2 cellular contexts compared by ENCODE assay signal in the genomic region with DNA sequence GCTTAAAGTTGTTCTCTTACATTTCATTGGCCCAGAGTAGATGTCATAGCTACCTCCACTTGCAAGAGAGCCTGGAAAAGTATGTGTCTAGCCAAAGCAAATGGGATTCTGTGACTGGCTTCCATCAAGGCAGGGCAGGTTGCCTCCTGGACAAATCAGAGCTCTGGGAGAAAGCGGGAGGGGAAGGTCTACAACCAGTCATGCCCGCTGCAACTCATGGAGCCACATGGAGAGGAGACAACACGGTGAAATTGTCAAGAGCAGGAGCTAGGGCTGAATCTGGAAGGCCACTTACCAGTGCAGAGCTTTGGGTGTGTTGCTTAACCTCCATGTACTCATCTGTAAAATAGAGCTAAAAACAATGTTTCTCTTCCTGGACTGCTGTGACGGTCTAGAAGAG.
TF ChIP-seq lines count a peak whose summit lies in the region.

No MANE protein-coding gene starts in this region.

TF ChIP-seq in HepG2, 621 proteins besides CTCF, POLR2A, EP300 and RAD21:
- TF ChIP-seq HNF4A (CRISPR knock-in tag; IDR thresholded peaks at IDR 0.05) (no peak), IRF2 (CRISPR knock-in tag; IDR thresholded peaks at IDR 0.05) (no peak), TEAD3 (CRISPR knock-in tag; optimal IDR thresholded peaks at IDR 0.05; ENCODE audit: borderline replicate concordance) (peak; percentile 13)
- TF ChIP-seq, protein P1, sequence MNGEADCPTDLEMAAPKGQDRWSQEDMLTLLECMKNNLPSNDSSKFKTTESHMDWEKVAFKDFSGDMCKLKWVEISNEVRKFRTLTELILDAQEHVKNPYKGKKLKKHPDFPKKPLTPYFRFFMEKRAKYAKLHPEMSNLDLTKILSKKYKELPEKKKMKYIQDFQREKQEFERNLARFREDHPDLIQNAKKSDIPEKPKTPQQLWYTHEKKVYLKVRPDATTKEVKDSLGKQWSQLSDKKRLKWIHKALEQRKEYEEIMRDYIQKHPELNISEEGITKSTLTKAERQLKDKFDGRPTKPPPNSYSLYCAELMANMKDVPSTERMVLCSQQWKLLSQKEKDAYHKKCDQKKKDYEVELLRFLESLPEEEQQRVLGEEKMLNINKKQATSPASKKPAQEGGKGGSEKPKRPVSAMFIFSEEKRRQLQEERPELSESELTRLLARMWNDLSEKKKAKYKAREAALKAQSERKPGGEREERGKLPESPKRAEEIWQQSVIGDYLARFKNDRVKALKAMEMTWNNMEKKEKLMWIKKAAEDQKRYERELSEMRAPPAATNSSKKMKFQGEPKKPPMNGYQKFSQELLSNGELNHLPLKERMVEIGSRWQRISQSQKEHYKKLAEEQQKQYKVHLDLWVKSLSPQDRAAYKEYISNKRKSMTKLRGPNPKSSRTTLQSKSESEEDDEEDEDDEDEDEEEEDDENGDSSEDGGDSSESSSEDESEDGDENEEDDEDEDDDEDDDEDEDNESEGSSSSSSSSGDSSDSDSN (CRISPR knock-in tag; IDR thresholded peaks at IDR 0.05) = no peak

TF ChIP-seq in H1, 55 proteins besides CTCF, POLR2A, EP300 and RAD21:
- TF ChIP-seq MAFK (IDR thresholded peaks at IDR 0.05; ENCODE audit: low read depth, low read length) = no peak
- TF ChIP-seq, protein P2, sequence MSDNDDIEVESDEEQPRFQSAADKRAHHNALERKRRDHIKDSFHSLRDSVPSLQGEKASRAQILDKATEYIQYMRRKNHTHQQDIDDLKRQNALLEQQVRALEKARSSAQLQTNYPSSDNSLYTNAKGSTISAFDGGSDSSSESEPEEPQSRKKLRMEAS (IDR thresholded peaks at IDR 0.05) = peak; percentile 50; the same call in 1 of the 2 replicates
- TF ChIP-seq NRF1 (IDR thresholded peaks at IDR 0.05; ENCODE audit: low read depth, low read length) = no peak
- no peak for TF ChIP-seq RXRA (IDR thresholded peaks at IDR 0.05; ENCODE audit: insufficient read depth, low read depth, low read length)
- TF ChIP-seq SUZ12 (IDR thresholded peaks at IDR 0.05; ENCODE audit: low read length) = no peak
- TF ChIP-seq KDM1A (IDR thresholded peaks at IDR 0.05; ENCODE audit: borderline replicate concordance, low read length) = no peak
- TF ChIP-seq, protein P3, sequence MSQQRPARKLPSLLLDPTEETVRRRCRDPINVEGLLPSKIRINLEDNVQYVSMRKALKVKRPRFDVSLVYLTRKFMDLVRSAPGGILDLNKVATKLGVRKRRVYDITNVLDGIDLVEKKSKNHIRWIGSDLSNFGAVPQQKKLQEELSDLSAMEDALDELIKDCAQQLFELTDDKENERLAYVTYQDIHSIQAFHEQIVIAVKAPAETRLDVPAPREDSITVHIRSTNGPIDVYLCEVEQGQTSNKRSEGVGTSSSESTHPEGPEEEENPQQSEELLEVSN (IDR thresholded peaks at IDR 0.05) = peak; percentile 78
- TF ChIP-seq, protein P4, sequence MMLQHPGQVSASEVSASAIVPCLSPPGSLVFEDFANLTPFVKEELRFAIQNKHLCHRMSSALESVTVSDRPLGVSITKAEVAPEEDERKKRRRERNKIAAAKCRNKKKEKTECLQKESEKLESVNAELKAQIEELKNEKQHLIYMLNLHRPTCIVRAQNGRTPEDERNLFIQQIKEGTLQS (IDR thresholded peaks at IDR 0.05; ENCODE audit: insufficient read depth, low read depth, low read length) = no peak
- no peak for TF ChIP-seq PHF8 (conservative IDR thresholded peaks at IDR 0.05; ENCODE audit: low read depth, low read length)
- no peak for TF ChIP-seq TAF7 (optimal IDR thresholded peaks at IDR 0.05; ENCODE audit: borderline replicate concordance, low read depth, low read length)
- no peak for TF ChIP-seq EZH2 (IDR thresholded peaks at IDR 0.05; ENCODE audit: low read depth, low read length, severe bottlenecking)
- TF ChIP-seq CTBP2 (IDR thresholded peaks at IDR 0.05; ENCODE audit: borderline replicate concordance, insufficient read depth, insufficient read length, low read length) = no peak
- no peak for TF ChIP-seq JUND (IDR thresholded peaks at IDR 0.05; ENCODE audit: low read length)
- TF ChIP-seq CREB1 (IDR thresholded peaks at IDR 0.05) = no peak
- TF ChIP-seq SRF (IDR thresholded peaks at IDR 0.05; ENCODE audit: low read depth, low read length) = no peak
- no peak for TF ChIP-seq CBX5 (IDR thresholded peaks at IDR 0.05; ENCODE audit: low read depth, low read length)
TF ChIP-seq in H1: peak in this region for 2.
